Comparison of ENCODE assay signal across 26 cellular contexts in genomic region chr4:158788608-158789007, GRCh38. TPM values are rescaled to one million over a fixed set of nuclear protein-coding genes. Genes with fewer than 3 reads are reported as not detected.
DNase-seq lines count a peak whose midpoint lies in the region; ATAC-seq and TF ChIP-seq lines count a peak whose summit lies in the region.
"Had no signal": no experiment of that assay in that cellular context is flagged by ENCODE, and none has a peak within 500 bp of the region (broad histone marks: within the 10 kb centered on the region; RNA-seq: fewer than 3 reads in every experiment).

No MANE protein-coding gene starts in this region.

- TF ChIP-seq CTCF in VCaP (conservative IDR thresholded peaks at IDR 0.05) (no peak), glutamatergic neuron (IDR thresholded peaks at IDR 0.05; ENCODE audit: partially characterized antibody, unreplicated experiment) (no peak)
- TF ChIP-seq CTCF in CD4-positive, alpha-beta T cell (IDR thresholded peaks at IDR 0.05), result no peak

- H3K36me3 ChIP-seq in skeletal muscle tissue (ENCODE audit: control insufficient read depth in 3 of 3, insufficient read depth in 3 of 3, low read length in 3 of 3), result no peaks in the 10 kb centered on the region
- H3K36me3 ChIP-seq: breast epithelium had no signal

- H3K4me3 ChIP-seq in skeletal muscle tissue (ENCODE audit: low read length in 3 of 3), result no peak overlapping the region
- H3K4me3 ChIP-seq: breast epithelium, hepatocyte had no signal

- no peaks in the 10 kb centered on the region for H3K27me3 Mint-ChIP-seq in glutamatergic neuron (ENCODE audit: unreplicated experiment)
- no peaks in the 10 kb centered on the region for H3K27me3 Mint-ChIP-seq in CD4-positive, alpha-beta T cell
- H3K27me3 Mint-ChIP-seq: activated CD8-positive, alpha-beta memory T cell treated with anti-CD3 and anti-CD28 coated beads, Interleukin-2, amount 10 ng/mL, durations not matched to agents 7 days and 5 days; CD4-positive, alpha-beta memory T cell had no signal

- intact Hi-C loops in CD4-positive, alpha-beta T cell (cut with DNase I, micrococcal nuclease), result no loop called here

- CTCF ChIA-PET in CD4-positive, alpha-beta T cell (lab: Charles Lee), result no interaction called here

- H3K4me1 Mint-ChIP-seq in glutamatergic neuron (ENCODE audit: low read depth, unreplicated experiment), result peaks cover 49% of the 10 kb centered on the region
- peaks cover 9% of the 10 kb centered on the region for H3K4me1 Mint-ChIP-seq in CD4-positive, alpha-beta T cell (ENCODE audit: low read depth)

- no peak for ATAC-seq in HG02840 (IDR thresholded peaks at IDR 0.05; ENCODE audit: low FRiP score, unreplicated experiment)
- ATAC-seq in CD4-positive, alpha-beta T cell (ENCODE audit: poor library complexity), result no peak
- ATAC-seq: activated CD8-positive, alpha-beta memory T cell treated with anti-CD3 and anti-CD28 coated beads, Interleukin-2, amount 10 ng/mL, durations not matched to agents 7 days and 5 days; naive thymus-derived CD4-positive, alpha-beta T cell had no signal

- H3K27ac ChIP-seq in VCaP (peak overlapping the region; percentile 85), skeletal muscle tissue (ENCODE audit: low read depth, low read length) (peak overlapping the region; percentile 60)
- H3K27ac ChIP-seq in CD4-positive, alpha-beta T cell (ENCODE audit: low read depth, low read length), result no peak overlapping the region
- H3K27ac ChIP-seq: breast epithelium, hepatocyte had no signal

- H3K4me3 Mint-ChIP-seq in glutamatergic neuron (ENCODE audit: unreplicated experiment), result peak overlapping the region; percentile 37
- H3K4me3 Mint-ChIP-seq in CD4-positive, alpha-beta T cell, result no peak overlapping the region
- H3K4me3 Mint-ChIP-seq: activated CD8-positive, alpha-beta memory T cell treated with anti-CD3 and anti-CD28 coated beads, Interleukin-2, amount 10 ng/mL, durations not matched to agents 7 days and 5 days; activated naive CD4-positive, alpha-beta T cell treated with anti-CD3 and anti-CD28 coated beads for 36 hours; CD4-positive, alpha-beta memory T cell; naive thymus-derived CD4-positive, alpha-beta T cell; T-helper 2 cell treated with Interferon-gamma antibody and Interleukin-4, amounts not matched to agents 5 μg/mL and 100 μg/mL, for 36 hours; WTC11 had no signal

- no peaks in the 10 kb centered on the region for H3K9me3 Mint-ChIP-seq in glutamatergic neuron (ENCODE audit: unreplicated experiment)
- no peaks in the 10 kb centered on the region for H3K9me3 Mint-ChIP-seq in CD4-positive, alpha-beta T cell
- H3K9me3 Mint-ChIP-seq: activated naive CD4-positive, alpha-beta T cell treated with anti-CD3 and anti-CD28 coated beads for 36 hours; CD4-positive, alpha-beta memory T cell; naive thymus-derived CD4-positive, alpha-beta T cell; T-helper 2 cell treated with Interferon-gamma antibody and Interleukin-4, amounts not matched to agents 5 μg/mL and 100 μg/mL, for 36 hours; WTC11 had no signal

- peaks cover 40 to 45% (median 40%) of the 10 kb centered on the region in 3 donors for H3K4me1 ChIP-seq in skeletal muscle tissue (ENCODE audit: control insufficient read depth in 3 of 3, insufficient read depth in 3 of 3, low read length in 3 of 3)

- POLR2A ChIA-PET in CD4-positive, alpha-beta T cell (lab: Charles Lee), result no interaction called here

- no peak overlapping the region for H3K9ac ChIP-seq in skeletal muscle tissue (ENCODE audit: low read depth in 1 of 3, low read length in 3 of 3)

- H3K27me3 ChIP-seq in skeletal muscle tissue (ENCODE audit: control insufficient read depth in 3 of 3, insufficient read depth in 3 of 3, low read length in 3 of 3), result no peaks in the 10 kb centered on the region
- no peaks in the 10 kb centered on the region for H3K27me3 ChIP-seq in CD4-positive, alpha-beta T cell (ENCODE audit: control insufficient read depth, insufficient read depth, low read length)
- H3K27me3 ChIP-seq: breast epithelium, hepatocyte had no signal

- peak overlapping the region; percentile 76 for H3K27ac Mint-ChIP-seq in glutamatergic neuron (ENCODE audit: unreplicated experiment)
- H3K27ac Mint-ChIP-seq in CD4-positive, alpha-beta T cell, result no peak overlapping the region
- H3K27ac Mint-ChIP-seq: activated CD8-positive, alpha-beta memory T cell treated with anti-CD3 and anti-CD28 coated beads, Interleukin-2, amount 10 ng/mL, durations not matched to agents 7 days and 5 days; activated naive CD4-positive, alpha-beta T cell treated with anti-CD3 and anti-CD28 coated beads for 36 hours; CD4-positive, alpha-beta memory T cell; naive thymus-derived CD4-positive, alpha-beta T cell; T-helper 2 cell treated with Interferon-gamma antibody and Interleukin-4, amounts not matched to agents 5 μg/mL and 100 μg/mL, for 36 hours; WTC11 had no signal

- no peaks in the 10 kb centered on the region for H3K36me3 Mint-ChIP-seq in glutamatergic neuron (ENCODE audit: unreplicated experiment)
- H3K36me3 Mint-ChIP-seq in CD4-positive, alpha-beta T cell (ENCODE audit: low read depth), result no peaks in the 10 kb centered on the region
- H3K36me3 Mint-ChIP-seq: activated CD8-positive, alpha-beta memory T cell treated with anti-CD3 and anti-CD28 coated beads, Interleukin-2, amount 10 ng/mL, durations not matched to agents 7 days and 5 days; CD4-positive, alpha-beta memory T cell; WTC11 had no signal

- no peaks in the 10 kb centered on the region for H3K9me3 ChIP-seq in skeletal muscle tissue (ENCODE audit: control insufficient read depth in 3 of 3, low read length in 3 of 3)
- H3K9me3 ChIP-seq in CD4-positive, alpha-beta T cell (ENCODE audit: control insufficient read depth, low read length), result no peaks in the 10 kb centered on the region
- H3K9me3 ChIP-seq: breast epithelium had no signal

- peak; percentile 57 for DNase-seq in CD1c-positive myeloid dendritic cell (ENCODE audit: extremely low spot score)
- DNase-seq in glutamatergic neuron, result no peak
- no peak for DNase-seq in NCI-H748 (lab: John Stamatoyannopoulos, UW; ENCODE audit: unreplicated experiment)
- DNase-seq in CD4-positive, alpha-beta T cell, result no peak
- DNase-seq: activated CD4-positive, alpha-beta T cell treated with anti-CD3 and anti-CD28 coated beads, Interleukin-2, amount 50 U/mL, for 1 hour; activated CD8-positive, alpha-beta memory T cell treated with anti-CD3 and anti-CD28 coated beads, Interleukin-2, amount 10 ng/mL, durations not matched to agents 7 days and 5 days; activated naive CD4-positive, alpha-beta T cell treated with anti-CD3 and anti-CD28 coated beads for 36 hours; activated T-cell treated with anti-CD3 and anti-CD28 coated beads, Interleukin-2, amount 50 U/mL, for 48 hours; CD4-positive, alpha-beta memory T cell; effector memory CD4-positive, alpha-beta T cell; EL; left cardiac atrium; midbrain; naive thymus-derived CD4-positive, alpha-beta T cell; NCI-H1048; NCI-H1694; NCI-H510A treated with DMSO at 0.1 percent for 48 hours; stimulated activated CD4-positive, alpha-beta T cell treated with anti-CD3 and anti-CD28 coated beads, Interleukin-2, amount 100 ng/mL, for 24 hours; trophoblast cell had no signal

RNA-seq across cellular contexts. Expression of gene FNIP2, which starts 19.8 kb away (rescaled TPM):
- total RNA-seq in glutamatergic neuron (ENCODE audit: unreplicated experiment), result 53.2 TPM
- total RNA-seq in skeletal muscle tissue, result 21.4 TPM
- total RNA-seq in CD4-positive, alpha-beta T cell, result 1 to 10 TPM; 7.5 to 7.7 TPM
